10 cellular contexts compared by ENCODE assay signal in genomic region chr3:3027976-3028567, GRCh38.
DNase-seq lines count a peak whose midpoint lies in the region; ATAC-seq, FAIRE-seq and TF ChIP-seq lines count a peak whose summit lies in the region.
"Had no signal": no experiment of that assay in that cellular context is flagged by ENCODE, and none has a peak within 500 bp of the region (broad histone marks: within the 10 kb centered on the region; RNA-seq: fewer than 3 reads in every experiment).

No MANE protein-coding gene starts in this region.

- DNase-seq in GM18507 (ENCODE audit: extremely low spot score, insufficient read length, low read depth) (no peak), HCEC 1CT (no peak), RKO (ENCODE audit: low spot score) (no peak), NCI-H187 (lab: John Stamatoyannopoulos, UW) (no peak)
- DNase-seq in activated CD8-positive, alpha-beta T cell treated with anti-CD3 and anti-CD28 coated beads for 36 hours = no peak
- DNase-seq in stimulated activated CD4-positive, alpha-beta T cell treated with anti-CD3 and anti-CD28 coated beads, Interleukin-2, amount 100 ng/mL, for 48 hours = no peak
- DNase-seq: left cardiac atrium, right cardiac atrium had no signal

- peaks cover 13% of the 10 kb centered on the region for H3K4me1 Mint-ChIP-seq in activated CD8-positive, alpha-beta T cell treated with anti-CD3 and anti-CD28 coated beads for 36 hours (ENCODE audit: low read depth)

- intact Hi-C loops in activated CD8-positive, alpha-beta T cell treated with anti-CD3 and anti-CD28 coated beads for 36 hours (cut with micrococcal nuclease) = no loop called here

- no peaks in the 10 kb centered on the region for H3K27me3 Mint-ChIP-seq in activated CD8-positive, alpha-beta T cell treated with anti-CD3 and anti-CD28 coated beads for 36 hours

- no peak for TF ChIP-seq CTCF in activated CD8-positive, alpha-beta T cell treated with anti-CD3 and anti-CD28 coated beads for 36 hours (IDR thresholded peaks at IDR 0.05)

- no peaks in the 10 kb centered on the region for H3K9me3 Mint-ChIP-seq in activated CD8-positive, alpha-beta T cell treated with anti-CD3 and anti-CD28 coated beads for 36 hours

- H3K27ac Mint-ChIP-seq in activated CD8-positive, alpha-beta T cell treated with anti-CD3 and anti-CD28 coated beads for 36 hours = peak overlapping the region; percentile 32

- POLR2A ChIA-PET in activated CD8-positive, alpha-beta T cell treated with anti-CD3 and anti-CD28 coated beads for 36 hours (lab: Charles Lee) = no interaction called here

- CTCF ChIA-PET in activated CD8-positive, alpha-beta T cell treated with anti-CD3 and anti-CD28 coated beads for 36 hours (lab: Charles Lee) = no interaction called here

- ATAC-seq in GM19463 (IDR thresholded peaks at IDR 0.05; ENCODE audit: unreplicated experiment) = peak; percentile 94
- peak; percentile 94 for ATAC-seq in HG03039 (IDR thresholded peaks at IDR 0.05; ENCODE audit: unreplicated experiment)
- ATAC-seq in activated CD8-positive, alpha-beta T cell treated with anti-CD3 and anti-CD28 coated beads for 36 hours = peak; percentile 71
- ATAC-seq: left cardiac atrium, right cardiac atrium had no signal

- no peaks in the 10 kb centered on the region for H3K36me3 Mint-ChIP-seq in activated CD8-positive, alpha-beta T cell treated with anti-CD3 and anti-CD28 coated beads for 36 hours (ENCODE audit: low read depth)

- peak; percentile 18 for FAIRE-seq in GM18507 (lab: Jason Lieb, UNC)

- no peak overlapping the region for H3K4me3 Mint-ChIP-seq in activated CD8-positive, alpha-beta T cell treated with anti-CD3 and anti-CD28 coated beads for 36 hours
